In genomic region chr17:55295411-55296170, GRCh38 we compare ENCODE assay signal across 8 cellular contexts. TPM values are rescaled to one million over a fixed set of nuclear protein-coding genes. Genes with fewer than 3 reads are reported as not detected.
DNase-seq lines count a peak whose midpoint lies in the region; ATAC-seq, FAIRE-seq and TF ChIP-seq lines count a peak whose summit lies in the region.

No MANE protein-coding gene starts in this region.

- FAIRE-seq in bronchial epithelial cell (lab: Jason Lieb, UNC): no peak

- no peaks in the 10 kb centered on the region for H3K36me3 ChIP-seq in bronchial epithelial cell (ENCODE audit: control insufficient read depth, insufficient read depth, low read length)

- peak overlapping the region; percentile 61 for H3K27ac ChIP-seq in VCaP

- no peaks in the 10 kb centered on the region for H3K27me3 ChIP-seq in bronchial epithelial cell (ENCODE audit: control insufficient read depth, insufficient read depth, low read length)

- no peak overlapping the region for H3K4me3 ChIP-seq in bronchial epithelial cell (ENCODE audit: low read depth, low read length)

- TF ChIP-seq CTCF in VCaP (conservative IDR thresholded peaks at IDR 0.05) (peak; percentile 93), bronchial epithelial cell (IDR thresholded peaks at IDR 0.05; ENCODE audit: insufficient read depth, low read length, severe bottlenecking) (peak; percentile 86)

- DNase-seq in NCI-H446 (lab: John Stamatoyannopoulos, UW): peak; percentile 48 to 55
- DNase-seq in NCI-H446 treated with DMSO at 0.1 percent for 48 hours (lab: John Stamatoyannopoulos, UW): no peak
- peak; percentile 57 for DNase-seq in NCI-H1694 (lab: John Stamatoyannopoulos, UW)
- DNase-seq in bronchial epithelial cell (ENCODE audit: low read depth): peak; percentile 59
- DNase-seq in kidney glomerular epithelial cell (lab: John Stamatoyannopoulos, UW): peak; percentile 26
- DNase-seq in stimulated activated CD4-positive, alpha-beta T cell treated with anti-CD3 and anti-CD28 coated beads, TNF-alpha, amount 100 ng/mL, for 1 hour (ENCODE audit: low read depth in 3 of 3, low spot score in 1 of 3): peak; percentile 13 to 39 (median 22)

- peak; percentile 91 for ATAC-seq in HG02852 (IDR thresholded peaks at IDR 0.05; ENCODE audit: unreplicated experiment)

RNA-seq across cellular contexts. Expression of gene HLF, which starts 30.8 kb away (rescaled TPM):
- 0.26 and 0.51 TPM in 2 replicates for total RNA-seq in bronchial epithelial cell
